15 cellular contexts compared by ENCODE assay signal in the genomic region with DNA sequence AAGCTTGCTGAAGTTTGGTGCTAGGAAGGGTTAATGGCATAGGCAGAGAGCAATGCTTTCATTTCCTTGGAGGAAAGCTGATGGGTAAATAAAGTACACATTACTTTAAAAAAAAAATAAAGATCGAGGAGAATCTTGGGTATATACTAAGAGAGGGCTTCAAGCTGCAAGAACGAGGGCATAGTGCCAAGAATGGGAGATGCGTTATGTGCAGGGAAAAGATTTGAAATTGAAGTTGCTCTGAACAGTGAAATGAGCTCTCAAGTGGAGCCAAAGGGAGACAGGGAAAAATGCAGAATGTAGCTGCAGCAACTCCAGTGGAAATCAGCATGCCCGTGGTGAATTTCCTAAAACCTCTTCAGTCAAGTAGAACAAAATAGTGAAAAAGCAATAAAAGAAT. TPM values are rescaled to one million over a fixed set of nuclear protein-coding genes. Genes with fewer than 3 reads are reported as not detected.
DNase-seq lines count a peak whose midpoint lies in the region; TF ChIP-seq lines count a peak whose summit lies in the region.
"Had no signal": no experiment of that assay in that cellular context is flagged by ENCODE, and none has a peak within 500 bp of the region (broad histone marks: within the 10 kb centered on the region; RNA-seq: fewer than 3 reads in every experiment).

No MANE protein-coding gene starts in this region.

- in situ Hi-C loops in G401 (cut with HindIII; ENCODE audit: low sequenced_read_pairs) = no loop called here

- H3K27me3 ChIP-seq in H7 (ENCODE audit: control insufficient read depth, insufficient read depth, low read length) = no peaks in the 10 kb centered on the region

- H3K4me3 ChIP-seq in choroid plexus epithelial cell (ENCODE audit: low read depth, low read length) (no peak overlapping the region), H7 (ENCODE audit: insufficient read depth, low read depth, low read length) (no peak overlapping the region)

- peaks cover 7% of the 10 kb centered on the region for H3K27me3 Mint-ChIP-seq in nephron progenitor cell (ENCODE audit: low read depth, poor library complexity)
- peaks cover 29% of the 10 kb centered on the region for H3K27me3 Mint-ChIP-seq in osteocyte (ENCODE audit: unreplicated experiment)

- peaks cover 8% of the 10 kb centered on the region for H3K4me1 Mint-ChIP-seq in nephron progenitor cell
- H3K4me1 Mint-ChIP-seq in osteocyte (ENCODE audit: unreplicated experiment) = no peaks in the 10 kb centered on the region

- DNase-seq in G401 (ENCODE audit: low spot score) (peak; percentile 10), NCI-H2227 (lab: John Stamatoyannopoulos, UW; ENCODE audit: unreplicated experiment) (peak; percentile 32), choroid plexus epithelial cell (ENCODE audit: low read depth) (peak; percentile 5), nephron progenitor cell (no peak), DMS53 (lab: John Stamatoyannopoulos, UW) (no peak), H7 (no peak), osteocyte (ENCODE audit: extremely low spot score, unreplicated experiment) (no peak)
- DNase-seq: COR-L47, GF-D8, GOT3, HFFc6, NCI-H510A, OCI-M1, RPMI8226, SW 1271 had no signal

- H3K4me3 Mint-ChIP-seq in nephron progenitor cell (no peak overlapping the region), osteocyte (ENCODE audit: unreplicated experiment) (no peak overlapping the region)
- H3K4me3 Mint-ChIP-seq: HFFc6 had no signal

- no peaks in the 10 kb centered on the region for H3K36me3 ChIP-seq in H7 (replicated peaks; ENCODE audit: control insufficient read depth, insufficient read depth, low read length)

- peaks cover 31% of the 10 kb centered on the region for H3K9me3 Mint-ChIP-seq in nephron progenitor cell
- no peaks in the 10 kb centered on the region for H3K9me3 Mint-ChIP-seq in osteocyte (ENCODE audit: unreplicated experiment)
- H3K9me3 Mint-ChIP-seq: HFFc6 had no signal

- TF ChIP-seq CTCF in choroid plexus epithelial cell (conservative IDR thresholded peaks at IDR 0.05; ENCODE audit: low read depth, low read length) (no peak), nephron progenitor cell (IDR thresholded peaks at IDR 0.05) (no peak), osteocyte (IDR thresholded peaks at IDR 0.05) (no peak)

- no peaks in the 10 kb centered on the region for H3K36me3 Mint-ChIP-seq in nephron progenitor cell (ENCODE audit: low read depth)
- H3K36me3 Mint-ChIP-seq in osteocyte (ENCODE audit: unreplicated experiment) = no peaks in the 10 kb centered on the region

- peak overlapping the region; percentile 29 for H3K27ac Mint-ChIP-seq in nephron progenitor cell
- H3K27ac Mint-ChIP-seq in osteocyte (ENCODE audit: unreplicated experiment) = no peak overlapping the region
- H3K27ac Mint-ChIP-seq: HFFc6 had no signal

RNA-seq across cellular contexts. Expression of a gene that starts 11.4 kb away (rescaled TPM):
- total RNA-seq in G401 (2014; rRNA removed; shearing (Covaris generic)) = 16.5 and 24.1 TPM in 2 replicates
- total RNA-seq in H7 (2014; rRNA removed; shearing (Covaris generic)) = 2.5 and 4.7 TPM in 2 replicates
- total RNA-seq in osteocyte = not detected in 2 replicates
- total RNA-seq: HFFc6 had no signal

Comparison
In these comparisons a context has a peak if more than half of its experiments do, and no peak if none do; other contexts are left out.
1. DNase-seq: peak in G401 (single experiment), NCI-H2227 (single experiment) and choroid plexus epithelial cell (single experiment); none in nephron progenitor cell (single experiment), DMS53 (single experiment), H7 (single experiment) and osteocyte (single experiment).